In genomic region chr14:75293920-75294648, GRCh38 we compare ENCODE assay signal across 8 cellular contexts. TPM values are rescaled to one million over a fixed set of nuclear protein-coding genes. Genes with fewer than 3 reads are reported as not detected.
A peak's percentile ranks its signal among the peaks of the same experiment; 100 is the strongest.
DNase-seq lines count a peak whose midpoint lies in the region; TF ChIP-seq lines count a peak whose summit lies in the region.

No MANE protein-coding gene starts in this region.

- peak overlapping the region; percentile 67 for H2BK5ac ChIP-seq in neuronal stem cell (ENCODE audit: low read length)

- H4K8ac ChIP-seq in neuronal stem cell (ENCODE audit: low read depth, low read length): no peak overlapping the region

- no peaks in the 10 kb centered on the region for H3K36me3 Mint-ChIP-seq in HFFc6 (ENCODE audit: low read depth)

- H3K79me1 ChIP-seq in neuronal stem cell (ENCODE audit: low read depth, low read length): no peaks in the 10 kb centered on the region

- H2AK5ac ChIP-seq in neuronal stem cell (ENCODE audit: low read depth, low read length): no peak overlapping the region

- H3K4me3 Mint-ChIP-seq in HFFc6: peak overlapping the region; percentile 89

- peaks cover 21% of the 10 kb centered on the region for H3K4me1 Mint-ChIP-seq in HFFc6 (ENCODE audit: low read depth)

- H2AFZ ChIP-seq in neuronal stem cell (ENCODE audit: low read length): peak overlapping the region; percentile 97

- peaks cover 1% of the 10 kb centered on the region; the same call in 1 of the 2 replicates for H3K27me3 Mint-ChIP-seq in HFFc6 (ENCODE audit: insufficient read depth)

- H3K9me3 Mint-ChIP-seq in HFFc6: no peaks in the 10 kb centered on the region

- H3K27ac Mint-ChIP-seq in HFFc6: peak overlapping the region; percentile 95

- H3K36me3 ChIP-seq in SJSA1 (no peaks in the 10 kb centered on the region), neuronal stem cell (replicated peaks in 1 of 2; ENCODE audit: control insufficient read depth in 2 of 2, insufficient read depth in 2 of 2, low read length in 2 of 2) (no peaks in the 10 kb centered on the region), subcutaneous abdominal adipose tissue (ENCODE audit: control insufficient read depth in 5 of 5, insufficient read depth in 5 of 5, low read length in 5 of 5) (no peaks in the 10 kb centered on the region)

- H3K27ac ChIP-seq in SJSA1: peak overlapping the region; percentile 97
- peak overlapping the region; percentile 80 for H3K27ac ChIP-seq in neuronal stem cell (replicated peaks; ENCODE audit: low read length)
- H3K27ac ChIP-seq in subcutaneous abdominal adipose tissue (ENCODE audit: low read depth, low read length): peak overlapping the region; percentile 94

- H3K4me3 ChIP-seq in SJSA1 (peak overlapping the region; percentile 53), neuronal stem cell (ENCODE audit: low read length in 2 of 2) (peak overlapping the region; percentile 79 to 87), subcutaneous abdominal adipose tissue (ENCODE audit: low read depth in 1 of 5, low read length in 5 of 5) (peak overlapping the region; percentile 55 to 90 (median 73))

- TF ChIP-seq CTCF in HFFc6 (IDR thresholded peaks at IDR 0.05): no peak

- peak overlapping the region; percentile 95 for H3K18ac ChIP-seq in neuronal stem cell (ENCODE audit: low read length)

- H3K4ac ChIP-seq in neuronal stem cell (ENCODE audit: low read length): no peak overlapping the region

- H2BK120ac ChIP-seq in neuronal stem cell (ENCODE audit: low read depth, low read length): no peak overlapping the region

- no peak overlapping the region for H4K91ac ChIP-seq in neuronal stem cell (ENCODE audit: low read depth, low read length, poor library complexity)

- H3K9ac ChIP-seq in neuronal stem cell (ENCODE audit: low read depth, low read length, poor library complexity): peak overlapping the region; percentile 89
- peak overlapping the region; percentile 78 to 92 (median 82) for H3K9ac ChIP-seq in subcutaneous abdominal adipose tissue (ENCODE audit: low read length in 5 of 5)

- H3K4me2 ChIP-seq in neuronal stem cell (ENCODE audit: insufficient read depth, low read length, poor library complexity, severe bottlenecking): peak overlapping the region; percentile 99

- peak overlapping the region; percentile 82 for H3K23ac ChIP-seq in neuronal stem cell (ENCODE audit: low read depth, low read length, poor library complexity)

- peaks cover 18% of the 10 kb centered on the region for H3K4me1 ChIP-seq in SJSA1 (replicated peaks)
- peaks cover 7 to 11% of the 10 kb centered on the region in 2 donors for H3K4me1 ChIP-seq in neuronal stem cell (ENCODE audit: control insufficient read depth in 2 of 2, insufficient read depth in 1 of 2, low read depth in 1 of 2, low read length in 2 of 2)
- peaks cover 15 to 55% (median 36%) of the 10 kb centered on the region in 5 donors for H3K4me1 ChIP-seq in subcutaneous abdominal adipose tissue (ENCODE audit: control insufficient read depth in 5 of 5, insufficient read depth in 5 of 5, low read length in 5 of 5)

- DNase-seq in GF-D8 (lab: John Stamatoyannopoulos, UW): peak; percentile 45
- peak; percentile 96 for DNase-seq in HFFc6
- peak; percentile 94 for DNase-seq in MV-4-11 (lab: John Stamatoyannopoulos, UW)
- peak; percentile 92 to 93 for DNase-seq in SJSA1 (ENCODE audit: low read depth in 1 of 2, low spot score in 2 of 2)
- peak; percentile 94 for DNase-seq in activated naive CD4-positive, alpha-beta T cell treated with Interleukin-2 at 50 U/mL for 16 hours
- DNase-seq in foreskin melanocyte: peak; percentile 95
- peak; percentile 97 for DNase-seq in neuronal stem cell (ENCODE audit: low spot score)

- H3K27me3 ChIP-seq in SJSA1 (replicated peaks): no peaks in the 10 kb centered on the region
- peaks cover 0 to 8% (median 0%) of the 10 kb centered on the region in 3 experiments for H3K27me3 ChIP-seq in neuronal stem cell (ENCODE audit: control insufficient read depth in 3 of 3, insufficient read depth in 3 of 3, low read depth in 1 of 3, low read length in 3 of 3)
- H3K27me3 ChIP-seq in subcutaneous abdominal adipose tissue (ENCODE audit: control insufficient read depth in 5 of 5, insufficient read depth in 4 of 5, low read length in 5 of 5): no peaks in the 10 kb centered on the region

- H2BK15ac ChIP-seq in neuronal stem cell (ENCODE audit: low read length): peak overlapping the region; percentile 87

- no CpG with 5 or more reads among the region's 59 CpGs for WGBS in neuronal stem cell (ENCODE audit: extremely low coverage in 2 of 2, insufficient read length in 2 of 2, insufficient replicate concordance in 1 of 2), 2 donors

- H2BK12ac ChIP-seq in neuronal stem cell (ENCODE audit: low read length): no peak overlapping the region

- H3K9me3 ChIP-seq in SJSA1 (replicated peaks) (no peaks in the 10 kb centered on the region), neuronal stem cell (replicated peaks in 1 of 2; ENCODE audit: control insufficient read depth in 2 of 2, insufficient read depth in 1 of 2, low read depth in 1 of 2, low read length in 2 of 2) (no peaks in the 10 kb centered on the region), subcutaneous abdominal adipose tissue (ENCODE audit: control insufficient read depth in 5 of 5, low read length in 5 of 5) (no peaks in the 10 kb centered on the region)

- H3K14ac ChIP-seq in neuronal stem cell (ENCODE audit: low read length): no peak overlapping the region

RNA-seq across cellular contexts. Expression of gene FOS, which starts 15.5 kb away (rescaled TPM):
- 100 to 1,000 TPM; 118 to 368 (median 342) TPM for total RNA-seq in HFFc6 (2021; fragmentation: NEBNext Ultra II Directional; extraction: Animal tissue kit (Norgen Biotek cat#: 25700))
- 6.6 and 7.9 TPM in 2 replicates for total RNA-seq in SJSA1 (2014; rRNA removed; shearing (Covaris generic))
- polyA plus RNA-seq in neuronal stem cell (2013, experiment 1 of 2): 20.4 TPM
- 21.0 TPM for polyA plus RNA-seq in neuronal stem cell (2013, experiment 2 of 2)

Comparison
In these comparisons a context has a peak if more than half of its experiments do, and no peak if none do; other contexts are left out.
1. Peak in every context shown above with its lines: DNase-seq, H3K4me3 ChIP-seq and H3K27ac ChIP-seq.
2. DNase-seq: peak in every context shown above with its lines; median percentile 97 in neuronal stem cell; 96 in HFFc6; 95 in foreskin melanocyte; 94 in MV-4-11; 94 in activated naive CD4-positive, alpha-beta T cell treated with Interleukin-2 at 50 U/mL for 16 hours; 92 in SJSA1; 45 in GF-D8.
3. RNA of gene FOS, which starts 15.5 kb away (total RNA-seq): 118 to 368 TPM in HFFc6; 6.6 to 7.9 TPM in SJSA1; every median in the first group is over 10 times any median in the second.